8 cellular contexts compared by ENCODE assay signal in genomic region chr12:49539406-49540228, GRCh38. TPM values are rescaled to one million over a fixed set of nuclear protein-coding genes. Genes with fewer than 3 reads are reported as not detected.
A peak's percentile ranks its signal among the peaks of the same experiment; 100 is the strongest.
DNase-seq lines count a peak whose midpoint lies in the region; ATAC-seq and TF ChIP-seq lines count a peak whose summit lies in the region.

No MANE protein-coding gene starts in this region.

- TF ChIP-seq CTCF in chondrocyte (IDR thresholded peaks at IDR 0.05) (no peak), osteocyte (IDR thresholded peaks at IDR 0.05) (no peak)

- peaks cover 11% of the 10 kb centered on the region for H3K4me1 Mint-ChIP-seq in chondrocyte (ENCODE audit: low read depth)
- H3K4me1 Mint-ChIP-seq in osteocyte (ENCODE audit: unreplicated experiment): peaks cover 11% of the 10 kb centered on the region

- H3K27ac Mint-ChIP-seq in chondrocyte (ENCODE audit: unreplicated experiment) (no peak overlapping the region), osteocyte (ENCODE audit: unreplicated experiment) (no peak overlapping the region)

- DNase-seq in NCI-H2171 treated with DMSO at 0.1 percent for 48 hours (lab: John Stamatoyannopoulos, UW) (peak; percentile 11), NCI-H2171 (lab: John Stamatoyannopoulos, UW) (no peak), HuH-7.5 (ENCODE audit: low spot score) (peak; percentile 33), chondrocyte (ENCODE audit: low spot score) (no peak), osteocyte (ENCODE audit: extremely low spot score, unreplicated experiment) (no peak), GF-D8 (lab: John Stamatoyannopoulos, UW) (no peak), DMS79 (lab: John Stamatoyannopoulos, UW) (no peak)

- ATAC-seq in HG03045 (IDR thresholded peaks at IDR 0.05; ENCODE audit: unreplicated experiment): no peak

- H3K36me3 Mint-ChIP-seq in chondrocyte (ENCODE audit: low read depth): no peaks in the 10 kb centered on the region
- no peaks in the 10 kb centered on the region for H3K36me3 Mint-ChIP-seq in osteocyte (ENCODE audit: unreplicated experiment)

- H3K27me3 Mint-ChIP-seq in chondrocyte (ENCODE audit: low read depth) (peaks cover 14% of the 10 kb centered on the region), osteocyte (ENCODE audit: unreplicated experiment) (peaks cover 19% of the 10 kb centered on the region)

- H3K9me3 Mint-ChIP-seq in chondrocyte (ENCODE audit: low read depth) (no peaks in the 10 kb centered on the region), osteocyte (ENCODE audit: unreplicated experiment) (no peaks in the 10 kb centered on the region)

- peak overlapping the region; percentile 42 for H3K4me3 Mint-ChIP-seq in chondrocyte (ENCODE audit: unreplicated experiment)
- peak overlapping the region; percentile 47 for H3K4me3 Mint-ChIP-seq in osteocyte (ENCODE audit: unreplicated experiment)

RNA-seq across cellular contexts. Expression of gene KCNH3, which starts 0.8 kb away (rescaled TPM):
- 0.10 to 0.27 TPM in 2 of 3 replicates, not detected in the other for total RNA-seq in chondrocyte
- 0.35 TPM in 1 of 2 replicates, not detected in the other for total RNA-seq in osteocyte

RNA-seq across cellular contexts. Expression of gene MCRS1, which starts 28.3 kb away (rescaled TPM):
- total RNA-seq in chondrocyte: 44.9 to 55.9 TPM (median 47.2 TPM) in 3 replicates
- 61.6 and 69.3 TPM in 2 replicates for total RNA-seq in osteocyte

Comparison
In these comparisons a context has a peak if more than half of its experiments do, and no peak if none do; other contexts are left out.
1. DNase-seq: peak in NCI-H2171 treated with DMSO at 0.1 percent for 48 hours (single experiment) and HuH-7.5 (single experiment); none in NCI-H2171 (single experiment), chondrocyte (single experiment), osteocyte (single experiment), GF-D8 (single experiment) and DMS79 (single experiment).